In the genomic region with DNA sequence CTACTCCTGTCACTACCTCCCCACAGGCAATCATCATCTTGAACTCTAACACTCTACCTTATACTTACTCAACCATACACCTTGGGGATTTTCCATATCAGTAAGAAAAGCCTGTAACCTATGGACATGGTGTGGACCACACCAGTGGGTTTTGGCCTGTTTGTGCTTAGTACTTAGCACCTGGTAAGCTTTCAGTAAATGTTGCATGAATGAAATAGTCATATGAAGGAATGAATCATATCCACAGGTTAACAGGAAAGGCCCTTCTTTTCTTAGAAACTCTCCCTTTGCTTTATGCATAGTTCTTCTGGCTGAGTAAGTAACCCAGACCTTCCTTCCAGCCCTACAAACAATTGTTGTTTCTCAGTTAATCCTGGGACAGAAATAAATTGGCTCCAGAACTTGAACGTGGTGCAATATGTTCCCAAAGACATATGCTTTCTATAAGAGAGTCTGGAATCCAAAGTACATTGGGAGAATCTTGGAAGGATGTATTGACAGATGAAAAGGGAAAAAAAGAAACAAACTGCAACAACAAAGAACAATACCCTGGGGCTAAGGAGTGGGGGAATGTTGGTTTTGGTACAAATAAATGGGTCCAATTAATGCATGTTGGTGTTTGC, we compare ENCODE assay signal across 29 cellular contexts. TPM values are rescaled to one million over a fixed set of nuclear protein-coding genes. Genes with fewer than 3 reads are reported as not detected.
DNase-seq lines count a peak whose midpoint lies in the region; ATAC-seq lines count a peak whose summit lies in the region.
"Had no signal": no experiment of that assay in that cellular context is flagged by ENCODE, and none has a peak within 500 bp of the region (broad histone marks: within the 10 kb centered on the region; RNA-seq: fewer than 3 reads in every experiment).

No MANE protein-coding gene starts in this region.

- DNase-seq in activated T-cell treated with anti-CD3 and anti-CD28 coated beads, Interleukin-2, amount 50 U/mL, for 72 hours, result peak; percentile 32 to 54
- DNase-seq in activated T-cell treated with anti-CD3 and anti-CD28 coated beads, Interleukin-2, amount 50 U/mL, for 48 hours, result no peak
- no peak for DNase-seq in activated CD4-positive, alpha-beta memory T cell treated with anti-CD3 and anti-CD28 coated beads, Interleukin-2, amount 10 ng/mL, durations not matched to agents 7 days and 5 days
- DNase-seq in stimulated activated effector memory CD8-positive, alpha-beta T cell treated with anti-CD3 and anti-CD28 coated beads, Interleukin-12 subunit alpha, Interleukin-12 subunit beta, amount 100 ng/mL, for 72 hours (ENCODE audit: low spot score in 2 of 2), result no peak
- no peak for DNase-seq in SW480 (ENCODE audit: low spot score)
- DNase-seq: ACHN; activated CD8-positive, alpha-beta memory T cell treated with anti-CD3 and anti-CD28 coated beads for 24 hours; COR-L47; DMS53; hypothalamus; immature natural killer cell; Kasumi-1; left ventricle myocardium inferior; MV-4-11; naive B cell; NCI-H1436 treated with DMSO at 0.1 percent for 48 hours; NCI-H345; occipital lobe; psoas muscle; SW 1271; transverse colon had no signal

- CTCF ChIA-PET in activated CD4-positive, alpha-beta memory T cell treated with anti-CD3 and anti-CD28 coated beads, Interleukin-2, amount 10 ng/mL, durations not matched to agents 7 days and 5 days (lab: Charles Lee), result no interaction called here

- peaks cover 13 to 18% of the 10 kb centered on the region in 2 donors for H3K36me3 Mint-ChIP-seq in activated T-cell treated with anti-CD3 and anti-CD28 coated beads, Interleukin-2, amount 50 U/mL, for 72 hours (ENCODE audit: insufficient read depth in 2 of 2)
- peaks cover 12% of the 10 kb centered on the region for H3K36me3 Mint-ChIP-seq in activated CD4-positive, alpha-beta memory T cell treated with anti-CD3 and anti-CD28 coated beads, Interleukin-2, amount 10 ng/mL, durations not matched to agents 7 days and 5 days (ENCODE audit: low read depth)
- H3K36me3 Mint-ChIP-seq in stimulated activated effector memory CD8-positive, alpha-beta T cell treated with anti-CD3 and anti-CD28 coated beads, Interleukin-12 subunit alpha, Interleukin-12 subunit beta, amount 100 ng/mL, for 72 hours, result no peaks in the 10 kb centered on the region

- H3K4me3 Mint-ChIP-seq in activated T-cell treated with anti-CD3 and anti-CD28 coated beads, Interleukin-2, amount 50 U/mL, for 72 hours, result peak overlapping the region; percentile 61 to 73
- no peak overlapping the region for H3K4me3 Mint-ChIP-seq in activated CD4-positive, alpha-beta memory T cell treated with anti-CD3 and anti-CD28 coated beads, Interleukin-2, amount 10 ng/mL, durations not matched to agents 7 days and 5 days
- peak overlapping the region; percentile 2 for H3K4me3 Mint-ChIP-seq in stimulated activated effector memory CD8-positive, alpha-beta T cell treated with anti-CD3 and anti-CD28 coated beads, Interleukin-12 subunit alpha, Interleukin-12 subunit beta, amount 100 ng/mL, for 72 hours
- H3K4me3 Mint-ChIP-seq: brain; immature natural killer cell; naive B cell; stimulated activated naive CD8-positive, alpha-beta T cell treated with anti-CD3 and anti-CD28 coated beads, Interleukin-15, Interleukin-2, amounts not matched to agents 100 ng/mL and 50 ng/mL, for 24 hours; WTC11 had no signal

- no peaks in the 10 kb centered on the region for H3K27me3 Mint-ChIP-seq in activated T-cell treated with anti-CD3 and anti-CD28 coated beads, Interleukin-2, amount 50 U/mL, for 72 hours (ENCODE audit: low read depth)
- H3K27me3 Mint-ChIP-seq in activated CD4-positive, alpha-beta memory T cell treated with anti-CD3 and anti-CD28 coated beads, Interleukin-2, amount 10 ng/mL, durations not matched to agents 7 days and 5 days, result no peaks in the 10 kb centered on the region
- H3K27me3 Mint-ChIP-seq: naive B cell; stimulated activated naive CD8-positive, alpha-beta T cell treated with anti-CD3 and anti-CD28 coated beads, Interleukin-15, Interleukin-2, amounts not matched to agents 100 ng/mL and 50 ng/mL, for 24 hours had no signal

- H3K4me1 Mint-ChIP-seq in activated T-cell treated with anti-CD3 and anti-CD28 coated beads, Interleukin-2, amount 50 U/mL, for 72 hours (ENCODE audit: low read depth), result peaks cover 26% of the 10 kb centered on the region
- H3K4me1 Mint-ChIP-seq in activated CD4-positive, alpha-beta memory T cell treated with anti-CD3 and anti-CD28 coated beads, Interleukin-2, amount 10 ng/mL, durations not matched to agents 7 days and 5 days, result peaks cover 28% of the 10 kb centered on the region
- peaks cover 16% of the 10 kb centered on the region for H3K4me1 Mint-ChIP-seq in stimulated activated effector memory CD8-positive, alpha-beta T cell treated with anti-CD3 and anti-CD28 coated beads, Interleukin-12 subunit alpha, Interleukin-12 subunit beta, amount 100 ng/mL, for 72 hours
- H3K4me1 Mint-ChIP-seq: naive B cell had no signal

- ATAC-seq in activated T-cell treated with anti-CD3 and anti-CD28 coated beads, Interleukin-2, amount 50 U/mL, for 72 hours (replicated peaks in 1 of 2), result peak; percentile 93 to 94
- ATAC-seq in esophagus mucosa (peak; percentile 25), GM19328 (IDR thresholded peaks at IDR 0.05; ENCODE audit: unreplicated experiment) (no peak)
- ATAC-seq in stimulated activated effector memory CD8-positive, alpha-beta T cell treated with anti-CD3 and anti-CD28 coated beads, Interleukin-12 subunit alpha, Interleukin-12 subunit beta, amount 100 ng/mL, for 72 hours, result peak; percentile 91
- ATAC-seq: gastroesophageal sphincter, HepG2, psoas muscle, WTC11 had no signal

- peak overlapping the region; percentile 6 for H3K27ac Mint-ChIP-seq in activated T-cell treated with anti-CD3 and anti-CD28 coated beads, Interleukin-2, amount 50 U/mL, for 72 hours
- peak overlapping the region; percentile 54 for H3K27ac Mint-ChIP-seq in activated CD4-positive, alpha-beta memory T cell treated with anti-CD3 and anti-CD28 coated beads, Interleukin-2, amount 10 ng/mL, durations not matched to agents 7 days and 5 days
- H3K27ac Mint-ChIP-seq in stimulated activated effector memory CD8-positive, alpha-beta T cell treated with anti-CD3 and anti-CD28 coated beads, Interleukin-12 subunit alpha, Interleukin-12 subunit beta, amount 100 ng/mL, for 72 hours, result peak overlapping the region; percentile 26
- H3K27ac Mint-ChIP-seq: activated T-helper 2 cell treated with anti-CD3 and anti-CD28 coated beads, Interferon-gamma antibody, Interleukin-2, Interleukin-4, amounts not matched to agents 10 μg/mL and 5 μg/mL and 100 μg/mL, durations not matched to agents 14 hours and 24 hours and 36 hours; immature natural killer cell; naive B cell; stimulated activated naive CD8-positive, alpha-beta T cell treated with anti-CD3 and anti-CD28 coated beads, Interleukin-15, Interleukin-2, amounts not matched to agents 100 ng/mL and 50 ng/mL, for 24 hours; WTC11 had no signal

- POLR2A ChIA-PET in activated CD4-positive, alpha-beta memory T cell treated with anti-CD3 and anti-CD28 coated beads, Interleukin-2, amount 10 ng/mL, durations not matched to agents 7 days and 5 days (lab: Charles Lee), result no interaction called here

- H3K9me3 Mint-ChIP-seq in activated T-cell treated with anti-CD3 and anti-CD28 coated beads, Interleukin-2, amount 50 U/mL, for 72 hours, result peaks cover 5 to 8% of the 10 kb centered on the region in 2 donors
- H3K9me3 Mint-ChIP-seq in activated CD4-positive, alpha-beta memory T cell treated with anti-CD3 and anti-CD28 coated beads, Interleukin-2, amount 10 ng/mL, durations not matched to agents 7 days and 5 days, result peaks cover 7% of the 10 kb centered on the region
- H3K9me3 Mint-ChIP-seq in stimulated activated effector memory CD8-positive, alpha-beta T cell treated with anti-CD3 and anti-CD28 coated beads, Interleukin-12 subunit alpha, Interleukin-12 subunit beta, amount 100 ng/mL, for 72 hours, result peaks cover 4% of the 10 kb centered on the region
- H3K9me3 Mint-ChIP-seq: immature natural killer cell had no signal

RNA-seq across cellular contexts. Expression of a gene that starts 27.8 kb away (rescaled TPM):
- total RNA-seq in activated T-cell treated with anti-CD3 and anti-CD28 coated beads, Interleukin-2, amount 50 U/mL, for 72 hours, result 1 to 10 TPM in 1 of 2 donors, under 1 TPM in 1; 0.48 to 1.4 TPM
- total RNA-seq in activated CD4-positive, alpha-beta memory T cell treated with anti-CD3 and anti-CD28 coated beads, Interleukin-2, amount 10 ng/mL, durations not matched to agents 7 days and 5 days, result under 1 TPM; 0.25 to 0.33 TPM
- 1.0 TPM for total RNA-seq in esophagus mucosa

Comparison
In these comparisons a context has a peak if more than half of its experiments do, and no peak if none do; other contexts are left out.
1. DNase-seq: peak in activated T-cell treated with anti-CD3 and anti-CD28 coated beads, Interleukin-2, amount 50 U/mL, for 72 hours (2 of 2); none in activated T-cell treated with anti-CD3 and anti-CD28 coated beads, Interleukin-2, amount 50 U/mL, for 48 hours (0 of 2), activated CD4-positive, alpha-beta memory T cell treated with anti-CD3 and anti-CD28 coated beads, Interleukin-2, amount 10 ng/mL, durations not matched to agents 7 days and 5 days (single experiment), stimulated activated effector memory CD8-positive, alpha-beta T cell treated with anti-CD3 and anti-CD28 coated beads, Interleukin-12 subunit alpha, Interleukin-12 subunit beta, amount 100 ng/mL, for 72 hours (0 of 2) and SW480 (single experiment).
2. Peak in every context shown above with its lines, with median percentiles within 50 percentile points of each other: H3K27ac Mint-ChIP-seq.